In the genomic region with DNA sequence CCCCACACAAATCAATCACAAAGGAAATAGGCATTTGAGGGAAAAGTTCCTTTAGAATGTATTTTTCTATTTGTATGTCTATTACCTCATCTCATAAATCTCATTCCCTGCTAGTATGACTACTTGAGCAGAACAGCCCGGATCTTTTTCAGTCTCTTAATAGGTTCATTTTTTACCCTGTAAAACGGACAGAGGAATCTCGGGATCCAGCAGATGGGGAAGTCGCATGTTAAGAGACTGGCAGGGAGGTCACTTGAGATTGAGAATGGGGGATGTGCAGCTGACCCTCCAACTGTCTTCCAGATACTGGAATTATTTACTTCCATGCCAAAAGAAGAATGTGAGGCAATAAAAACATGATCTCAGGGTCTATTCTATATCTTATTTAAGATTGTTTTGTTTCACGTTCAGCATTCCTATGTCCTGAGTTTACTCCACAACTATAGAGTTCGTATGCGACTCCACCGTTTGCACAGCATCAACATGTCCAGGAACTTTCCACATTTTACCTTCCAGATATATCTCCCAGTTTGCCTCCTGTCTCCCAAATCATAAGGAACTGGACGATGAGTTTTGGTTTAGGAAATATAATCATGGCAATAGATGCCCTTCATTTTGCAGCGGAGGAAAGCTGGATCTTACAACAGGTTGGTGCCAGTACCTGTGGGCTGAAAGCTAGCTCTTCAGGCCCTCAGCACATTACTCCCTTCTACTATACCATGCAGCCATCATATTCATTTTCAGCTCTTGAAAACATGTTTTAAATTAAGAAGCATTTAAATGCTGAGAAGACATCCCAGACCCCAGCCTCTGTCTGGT, we compare ENCODE assay signal across 1 cellular context.
TF ChIP-seq lines count a peak whose summit lies in the region.

No MANE protein-coding gene starts in this region.

TF ChIP-seq in HEK293, 187 proteins besides CTCF, POLR2A, EP300 and RAD21 (continued from another document):
- TF ChIP-seq, protein P1, sequence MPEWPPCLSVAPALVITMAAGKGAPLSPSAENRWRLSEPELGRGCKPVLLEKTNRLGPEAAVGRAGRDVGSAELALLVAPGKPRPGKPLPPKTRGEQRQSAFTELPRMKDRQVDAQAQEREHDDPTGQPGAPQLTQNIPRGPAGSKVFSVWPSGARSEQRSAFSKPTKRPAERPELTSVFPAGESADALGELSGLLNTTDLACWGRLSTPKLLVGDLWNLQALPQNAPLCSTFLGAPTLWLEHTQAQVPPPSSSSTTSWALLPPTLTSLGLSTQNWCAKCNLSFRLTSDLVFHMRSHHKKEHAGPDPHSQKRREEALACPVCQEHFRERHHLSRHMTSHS (tag by site-specific recombination; IDR thresholded peaks at IDR 0.05) = no peak
- TF ChIP-seq ZNF777 (tag by site-specific recombination; IDR thresholded peaks at IDR 0.05; ENCODE audit: borderline replicate concordance) = no peak
- TF ChIP-seq ZNF155 (tag by site-specific recombination; IDR thresholded peaks at IDR 0.05) = no peak
- no peak for TF ChIP-seq ZFP3 (tag by site-specific recombination; IDR thresholded peaks at IDR 0.05; ENCODE audit: low read depth)
- TF ChIP-seq, protein P2, sequence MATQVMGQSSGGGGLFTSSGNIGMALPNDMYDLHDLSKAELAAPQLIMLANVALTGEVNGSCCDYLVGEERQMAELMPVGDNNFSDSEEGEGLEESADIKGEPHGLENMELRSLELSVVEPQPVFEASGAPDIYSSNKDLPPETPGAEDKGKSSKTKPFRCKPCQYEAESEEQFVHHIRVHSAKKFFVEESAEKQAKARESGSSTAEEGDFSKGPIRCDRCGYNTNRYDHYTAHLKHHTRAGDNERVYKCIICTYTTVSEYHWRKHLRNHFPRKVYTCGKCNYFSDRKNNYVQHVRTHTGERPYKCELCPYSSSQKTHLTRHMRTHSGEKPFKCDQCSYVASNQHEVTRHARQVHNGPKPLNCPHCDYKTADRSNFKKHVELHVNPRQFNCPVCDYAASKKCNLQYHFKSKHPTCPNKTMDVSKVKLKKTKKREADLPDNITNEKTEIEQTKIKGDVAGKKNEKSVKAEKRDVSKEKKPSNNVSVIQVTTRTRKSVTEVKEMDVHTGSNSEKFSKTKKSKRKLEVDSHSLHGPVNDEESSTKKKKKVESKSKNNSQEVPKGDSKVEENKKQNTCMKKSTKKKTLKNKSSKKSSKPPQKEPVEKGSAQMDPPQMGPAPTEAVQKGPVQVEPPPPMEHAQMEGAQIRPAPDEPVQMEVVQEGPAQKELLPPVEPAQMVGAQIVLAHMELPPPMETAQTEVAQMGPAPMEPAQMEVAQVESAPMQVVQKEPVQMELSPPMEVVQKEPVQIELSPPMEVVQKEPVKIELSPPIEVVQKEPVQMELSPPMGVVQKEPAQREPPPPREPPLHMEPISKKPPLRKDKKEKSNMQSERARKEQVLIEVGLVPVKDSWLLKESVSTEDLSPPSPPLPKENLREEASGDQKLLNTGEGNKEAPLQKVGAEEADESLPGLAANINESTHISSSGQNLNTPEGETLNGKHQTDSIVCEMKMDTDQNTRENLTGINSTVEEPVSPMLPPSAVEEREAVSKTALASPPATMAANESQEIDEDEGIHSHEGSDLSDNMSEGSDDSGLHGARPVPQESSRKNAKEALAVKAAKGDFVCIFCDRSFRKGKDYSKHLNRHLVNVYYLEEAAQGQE (tag by site-specific recombination; IDR thresholded peaks at IDR 0.05) = no peak
- no peak for TF ChIP-seq KLF8 (tag by site-specific recombination; IDR thresholded peaks at IDR 0.05)
- TF ChIP-seq ZNF324 (tag by site-specific recombination; IDR thresholded peaks at IDR 0.05) = no peak
- no peak for TF ChIP-seq YY1 (tag by site-specific recombination; IDR thresholded peaks at IDR 0.05)
- no peak for TF ChIP-seq BCL11B (tag by site-specific recombination; IDR thresholded peaks at IDR 0.05; ENCODE audit: low read depth)
- TF ChIP-seq ZNF654 (tag by site-specific recombination; IDR thresholded peaks at IDR 0.05; ENCODE audit: low read depth) = no peak
- no peak for TF ChIP-seq REPIN1 (tag by site-specific recombination; IDR thresholded peaks at IDR 0.05; ENCODE audit: low read depth)
